Comparison of ENCODE assay signal across 18 cellular contexts in the genomic region with DNA sequence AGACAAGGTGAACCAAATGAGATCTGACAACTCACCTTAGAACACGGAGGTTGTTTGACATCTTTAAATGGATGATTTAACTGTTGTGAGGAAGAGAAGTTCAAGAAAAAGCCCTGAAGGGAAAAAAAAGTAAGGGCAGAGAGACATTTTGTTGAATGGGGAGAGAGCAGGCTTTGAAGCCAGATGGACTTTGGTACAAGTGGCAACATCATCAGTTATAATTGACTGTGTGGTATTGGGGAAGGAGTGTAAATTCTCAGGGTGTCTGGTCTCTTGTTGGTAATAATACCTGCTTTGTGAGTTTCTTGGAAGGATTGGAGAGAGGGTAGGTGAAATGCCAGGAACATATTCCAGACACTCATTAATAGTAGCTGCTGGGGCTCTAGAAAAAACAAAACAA. TPM values are rescaled to one million over a fixed set of nuclear protein-coding genes. Genes with fewer than 3 reads are reported as not detected.
DNase-seq lines count a peak whose midpoint lies in the region; ATAC-seq and TF ChIP-seq lines count a peak whose summit lies in the region.
"Had no signal": no experiment of that assay in that cellular context is flagged by ENCODE, and none has a peak within 500 bp of the region (broad histone marks: within the 10 kb centered on the region; RNA-seq: fewer than 3 reads in every experiment).

No MANE protein-coding gene starts in this region.

- DNase-seq in NCI-H82 (lab: John Stamatoyannopoulos, UW) (peak; percentile 27), NCI-H82 treated with DMSO at 0.1 percent for 48 hours (lab: John Stamatoyannopoulos, UW; ENCODE audit: unreplicated experiment) (no peak), WERI-Rb-1 (peak; percentile 29), left lobe of liver (ENCODE audit: low spot score) (no peak), smooth muscle cell (lab: John Stamatoyannopoulos, UW; ENCODE audit: unreplicated experiment) (no peak), psoas muscle (no peak)
- DNase-seq in activated CD4-positive, alpha-beta T cell treated with anti-CD3 and anti-CD28 coated beads, Interleukin-2, amount 50 U/mL, for 48 hours: no peak
- no peak for DNase-seq in stimulated activated naive CD8-positive, alpha-beta T cell treated with anti-CD3 and anti-CD28 coated beads, Interleukin-15, Interleukin-2, amounts not matched to agents 100 U/mL and 50 U/mL, for 24 hours
- DNase-seq: AML-193; Caco-2; CD4-positive, alpha-beta T cell; GOT3; H7; HFFc6 had no signal

- intact Hi-C loops in psoas muscle (cut with DNase I): no loop called here

- H3K79me2 ChIP-seq in smooth muscle cell (ENCODE audit: low read depth): no peaks in the 10 kb centered on the region

- peak overlapping the region; percentile 44 for H3K27ac ChIP-seq in WERI-Rb-1
- no peak overlapping the region for H3K27ac ChIP-seq in smooth muscle cell (ENCODE audit: low read depth)
- H3K27ac ChIP-seq in psoas muscle: no peak overlapping the region
- H3K27ac ChIP-seq: 22Rv1, A549, C4-2B had no signal

- H3K9ac ChIP-seq in smooth muscle cell (ENCODE audit: low read depth): no peak overlapping the region

- WGBS in smooth muscle cell (ENCODE audit: low lambda C conversion rate): 49% methylated on average over 1 of the region's 1 CpG
- 64 to 71% (median 69%) methylated on average over 1 of the region's 1 CpG for WGBS in psoas muscle, 3 donors

- H3K36me3 ChIP-seq in WERI-Rb-1: no peaks in the 10 kb centered on the region
- H3K36me3 ChIP-seq in smooth muscle cell (ENCODE audit: low read depth): no peaks in the 10 kb centered on the region
- no peaks in the 10 kb centered on the region for H3K36me3 ChIP-seq in psoas muscle (ENCODE audit: insufficient read depth in 1 of 2, low read depth in 1 of 2)

- H3K4me3 ChIP-seq in WERI-Rb-1 (ENCODE audit: low read depth, low read length): no peak overlapping the region
- no peak overlapping the region for H3K4me3 ChIP-seq in smooth muscle cell
- H3K4me3 ChIP-seq in psoas muscle: no peak overlapping the region
- H3K4me3 ChIP-seq: A549 had no signal

- no peaks in the 10 kb centered on the region for H3F3A ChIP-seq in smooth muscle cell (ENCODE audit: low read depth)

- ATAC-seq in left lobe of liver (peak; percentile 68), psoas muscle (no peak)
- no peak for ATAC-seq in stimulated activated naive CD8-positive, alpha-beta T cell treated with anti-CD3 and anti-CD28 coated beads, Interleukin-15, Interleukin-2, amounts not matched to agents 100 U/mL and 50 U/mL, for 24 hours
- ATAC-seq: A549, HCT116 had no signal

- H4K20me1 ChIP-seq in smooth muscle cell (ENCODE audit: low read depth): no peaks in the 10 kb centered on the region

- no peak for TF ChIP-seq CTCF in WERI-Rb-1 (IDR thresholded peaks at IDR 0.05; ENCODE audit: low read depth, low read length)
- no peak for TF ChIP-seq CTCF in smooth muscle cell (IDR thresholded peaks at IDR 0.05; ENCODE audit: borderline replicate concordance, insufficient read depth, poor library complexity, severe bottlenecking)
- no peak for TF ChIP-seq CTCF in psoas muscle (IDR thresholded peaks at IDR 0.05)

- H3K9me3 ChIP-seq in WERI-Rb-1 (ENCODE audit: severe bottlenecking) (no peaks in the 10 kb centered on the region), smooth muscle cell (replicated peaks; ENCODE audit: low read depth) (no peaks in the 10 kb centered on the region), psoas muscle (no peaks in the 10 kb centered on the region)
- H3K9me3 ChIP-seq: A549, Caco-2 had no signal

- H3K27me3 ChIP-seq in WERI-Rb-1 (ENCODE audit: insufficient read depth, low read depth, severe bottlenecking): no peaks in the 10 kb centered on the region
- H3K27me3 ChIP-seq in smooth muscle cell (ENCODE audit: low read depth): no peaks in the 10 kb centered on the region
- H3K27me3 ChIP-seq in psoas muscle (ENCODE audit: insufficient read depth in 3 of 3, low read length in 2 of 3): no peaks in the 10 kb centered on the region

- H3K4me1 ChIP-seq in smooth muscle cell (ENCODE audit: low read depth) (peaks cover 5% of the 10 kb centered on the region), psoas muscle (peaks cover 4% of the 10 kb centered on the region)
- H3K4me1 ChIP-seq: A549, Caco-2 had no signal

- H3K4me2 ChIP-seq in smooth muscle cell: peak overlapping the region; percentile 22
- H3K4me2 ChIP-seq: A549 had no signal

- H2AFZ ChIP-seq in smooth muscle cell (ENCODE audit: low read depth): no peak overlapping the region

RNA-seq across cellular contexts. Expression of a gene that starts 21.6 kb away (rescaled TPM):
- total RNA-seq in left lobe of liver (2.3 TPM), smooth muscle cell (56.4 and 77.5 TPM in 2 replicates), psoas muscle (1 to 10 TPM; 5.8 to 7.7 (median 7.1) TPM)
- polyA plus RNA-seq in smooth muscle cell (16.5 and 20.7 TPM in 2 replicates), psoas muscle (1 to 10 TPM; 2.0 to 4.3 (median 2.4) TPM)

Comparison
In these comparisons a context has a peak if more than half of its experiments do, and no peak if none do; other contexts are left out.
1. DNase-seq: peak in NCI-H82 (single experiment) and WERI-Rb-1 (single experiment); none in NCI-H82 treated with DMSO at 0.1 percent for 48 hours (single experiment), left lobe of liver (single experiment), smooth muscle cell (single experiment), psoas muscle (0 of 2), activated CD4-positive, alpha-beta T cell treated with anti-CD3 and anti-CD28 coated beads, Interleukin-2, amount 50 U/mL, for 48 hours (0 of 2) and stimulated activated naive CD8-positive, alpha-beta T cell treated with anti-CD3 and anti-CD28 coated beads, Interleukin-15, Interleukin-2, amounts not matched to agents 100 U/mL and 50 U/mL, for 24 hours (single experiment).